Comparison of ENCODE assay signal across 26 cellular contexts in genomic region chr3:123397921-123398785, GRCh38. TPM values are rescaled to one million over a fixed set of nuclear protein-coding genes. Genes with fewer than 3 reads are reported as not detected.
A peak's percentile ranks its signal among the peaks of the same experiment; 100 is the strongest.
DNase-seq lines count a peak whose midpoint lies in the region; ATAC-seq and TF ChIP-seq lines count a peak whose summit lies in the region.
"Had no signal": no experiment of that assay in that cellular context is flagged by ENCODE, and none has a peak within 500 bp of the region (broad histone marks: within the 10 kb centered on the region; RNA-seq: fewer than 3 reads in every experiment).

No MANE protein-coding gene starts in this region.

- H3K27me3 ChIP-seq in heart left ventricle (no peaks in the 10 kb centered on the region), rectal smooth muscle tissue (ENCODE audit: control insufficient read depth, insufficient read depth, low read length) (no peaks in the 10 kb centered on the region)
- H3K27me3 ChIP-seq in CD4-positive, alpha-beta T cell (ENCODE audit: control insufficient read depth, insufficient read depth, low read length), result no peaks in the 10 kb centered on the region
- H3K27me3 ChIP-seq: BLaER1, left lung had no signal

- H3K4me3 ChIP-seq in heart left ventricle, result no peak overlapping the region
- H3K4me3 ChIP-seq in rectal smooth muscle tissue (ENCODE audit: low read length), result no peak overlapping the region
- H3K4me3 ChIP-seq: BLaER1, left lung, PC-9 had no signal

- POLR2A ChIA-PET in CD4-positive, alpha-beta T cell (lab: Charles Lee), result no interaction called here

- CTCF ChIA-PET in CD4-positive, alpha-beta T cell (lab: Charles Lee), result no interaction called here

- 43 to 54% (median 50%) methylated on average over 12 to 13 of the region's 13 CpGs for WGBS in heart left ventricle, 4 donors

- no peak overlapping the region for H3K27ac Mint-ChIP-seq in CD4-positive, alpha-beta T cell
- H3K27ac Mint-ChIP-seq: activated B cell treated with CpG ODN at 0.5 μM for 24 hours; activated naive CD4-positive, alpha-beta T cell treated with anti-CD3 and anti-CD28 coated beads, Interleukin-2, amount 50 U/mL, for 24 hours; naive thymus-derived CD8-positive, alpha-beta T cell; stimulated activated naive CD8-positive, alpha-beta T cell treated with anti-CD3 and anti-CD28 coated beads, Interleukin-15, Interleukin-2, amounts not matched to agents 100 ng/mL and 50 ng/mL, for 24 hours had no signal

- H3K9me3 Mint-ChIP-seq in CD4-positive, alpha-beta T cell, result no peaks in the 10 kb centered on the region
- H3K9me3 Mint-ChIP-seq: activated B cell treated with CpG ODN at 0.5 μM for 24 hours; activated naive CD4-positive, alpha-beta T cell treated with anti-CD3 and anti-CD28 coated beads, Interleukin-2, amount 50 U/mL, for 24 hours; naive thymus-derived CD8-positive, alpha-beta T cell; stimulated activated naive CD8-positive, alpha-beta T cell treated with anti-CD3 and anti-CD28 coated beads, Interleukin-15, Interleukin-2, amounts not matched to agents 100 ng/mL and 50 ng/mL, for 24 hours had no signal

- peaks cover 39% of the 10 kb centered on the region for H3K27me3 Mint-ChIP-seq in CD4-positive, alpha-beta T cell

- H3K4me1 ChIP-seq in heart left ventricle (peaks cover 0 to 94% (median 44%) of the 10 kb centered on the region in 12 donors), rectal smooth muscle tissue (ENCODE audit: control insufficient read depth, insufficient read depth, low read length) (peaks cover 50% of the 10 kb centered on the region)
- H3K4me1 ChIP-seq: Caco-2, left lung had no signal

- H3K36me3 ChIP-seq in heart left ventricle (no peaks in the 10 kb centered on the region), rectal smooth muscle tissue (ENCODE audit: control insufficient read depth, insufficient read depth, low read length) (no peaks in the 10 kb centered on the region)
- H3K36me3 ChIP-seq: BLaER1, left lung had no signal

- TF ChIP-seq CTCF in heart left ventricle (IDR thresholded peaks at IDR 0.05), result no peak
- no peak for TF ChIP-seq CTCF in CD4-positive, alpha-beta T cell (IDR thresholded peaks at IDR 0.05)

- peak in 2 of 5 donors; percentile 24 to 37 for DNase-seq in heart left ventricle
- DNase-seq in Right ventricle myocardium superior, result no peak
- DNase-seq in left cardiac atrium, result peak; percentile 10
- DNase-seq in left lobe of liver (ENCODE audit: low spot score), result no peak
- DNase-seq in CD4-positive, alpha-beta T cell, result no peak
- DNase-seq: activated B cell treated with CpG ODN at 0.5 μM for 24 hours; activated CD4-positive, alpha-beta T cell treated with anti-CD3 and anti-CD28 coated beads, Interleukin-2, amount 50 U/mL, for 4 hours; activated CD8-positive, alpha-beta memory T cell treated with anti-CD3 and anti-CD28 coated beads, Interleukin-2, amount 50 U/mL, for 4 hours; anterior cingulate cortex; Caco-2; central memory CD4-positive, alpha-beta T cell; left lung; NCI-H1048; NCI-H187 treated with DMSO at 0.1 percent for 48 hours; NCI-H82; PC-9; SHP77 treated with DMSO at 0.1 percent for 48 hours; SW 1271 had no signal

- no peaks in the 10 kb centered on the region for H3K36me3 Mint-ChIP-seq in CD4-positive, alpha-beta T cell (ENCODE audit: low read depth)
- H3K36me3 Mint-ChIP-seq: activated naive CD4-positive, alpha-beta T cell treated with anti-CD3 and anti-CD28 coated beads, Interleukin-2, amount 50 U/mL, for 24 hours; naive thymus-derived CD8-positive, alpha-beta T cell had no signal

- H3K9me3 ChIP-seq in heart left ventricle, result no peaks in the 10 kb centered on the region
- no peaks in the 10 kb centered on the region for H3K9me3 ChIP-seq in CD4-positive, alpha-beta T cell (ENCODE audit: control insufficient read depth, low read length)
- H3K9me3 ChIP-seq: BLaER1, Caco-2, left lung had no signal

- no peak overlapping the region for H3K4me3 Mint-ChIP-seq in CD4-positive, alpha-beta T cell
- H3K4me3 Mint-ChIP-seq: activated B cell treated with CpG ODN at 0.5 μM for 24 hours; activated naive CD4-positive, alpha-beta T cell treated with anti-CD3 and anti-CD28 coated beads, Interleukin-2, amount 50 U/mL, for 24 hours; naive thymus-derived CD8-positive, alpha-beta T cell; stimulated activated naive CD8-positive, alpha-beta T cell treated with anti-CD3 and anti-CD28 coated beads, Interleukin-15, Interleukin-2, amounts not matched to agents 100 ng/mL and 50 ng/mL, for 24 hours had no signal

- ATAC-seq in heart left ventricle (no peak), Right ventricle myocardium superior (ENCODE audit: poor library complexity) (no peak), left cardiac atrium (no peak), HG03571 (IDR thresholded peaks at IDR 0.05; ENCODE audit: unreplicated experiment) (no peak), left lobe of liver (no peak), GM21423 (IDR thresholded peaks at IDR 0.05; ENCODE audit: unreplicated experiment) (no peak)
- no peak for ATAC-seq in CD4-positive, alpha-beta T cell (ENCODE audit: poor library complexity)
- ATAC-seq: left lung; naive thymus-derived CD8-positive, alpha-beta T cell had no signal

- H3K4me1 Mint-ChIP-seq in CD4-positive, alpha-beta T cell (ENCODE audit: low read depth), result no peaks in the 10 kb centered on the region
- H3K4me1 Mint-ChIP-seq: activated B cell treated with CpG ODN at 0.5 μM for 24 hours; activated naive CD4-positive, alpha-beta T cell treated with anti-CD3 and anti-CD28 coated beads, Interleukin-2, amount 50 U/mL, for 24 hours; naive thymus-derived CD8-positive, alpha-beta T cell had no signal

- TF ChIP-seq POLR2A in heart left ventricle (IDR thresholded peaks at IDR 0.05), result no peak

- intact Hi-C loops in heart left ventricle (cut with DNase I) (no loop called here), Right ventricle myocardium superior (cut with DNase I) (no loop called here), left cardiac atrium (cut with DNase I) (no loop called here)
- intact Hi-C loops in CD4-positive, alpha-beta T cell (cut with DNase I, micrococcal nuclease), result no loop called here

- no peak overlapping the region for H3K9ac ChIP-seq in rectal smooth muscle tissue (ENCODE audit: low read length)
- H3K9ac ChIP-seq: BLaER1 had no signal

- H3K27ac ChIP-seq in heart left ventricle, result peak overlapping the region; percentile 65 to 94 (median 90)
- H3K27ac ChIP-seq in rectal smooth muscle tissue (ENCODE audit: low read depth, low read length), result peak overlapping the region; percentile 87
- no peak overlapping the region for H3K27ac ChIP-seq in CD4-positive, alpha-beta T cell (ENCODE audit: low read depth, low read length)
- H3K27ac ChIP-seq: BLaER1, left lung, PC-9 had no signal

RNA-seq across cellular contexts. Expression of gene ADCY5, which starts 50.7 kb away (rescaled TPM):
- total RNA-seq in heart left ventricle (100 to 1,000 TPM; 106 to 276 (median 170) TPM), Right ventricle myocardium superior (225 TPM), left cardiac atrium (100 to 1,000 TPM; 104 to 134 TPM), left lobe of liver (3.8 TPM)
- 10 to 100 TPM; 78.5 to 84.1 TPM for polyA plus RNA-seq in heart left ventricle
- total RNA-seq in CD4-positive, alpha-beta T cell, result not detected
- total RNA-seq: activated B cell treated with CpG ODN at 0.5 μM for 24 hours; endothelial cell of umbilical vein; naive thymus-derived CD8-positive, alpha-beta T cell had no signal

Comparison
In these comparisons a context has a peak if more than half of its experiments do, and no peak if none do; other contexts are left out.
1. RNA of gene ADCY5, which starts 50.7 kb away (total RNA-seq): 225 TPM in Right ventricle myocardium superior (single experiment), 106 to 276 TPM in heart left ventricle and 104 to 134 TPM in left cardiac atrium; 3.8 TPM in left lobe of liver (single experiment) and not detected in CD4-positive, alpha-beta T cell; every median in the first group is over 10 times any median in the second.